ENCODE assay signal across 1 cellular context in genomic region chr16:88448461-88449266, GRCh38.
TF ChIP-seq lines count a peak whose summit lies in the region.

No MANE protein-coding gene starts in this region.

TF ChIP-seq in H1, 55 proteins besides CTCF, POLR2A, EP300 and RAD21 (continued from another document):
- no peak for TF ChIP-seq RBBP5 (IDR thresholded peaks at IDR 0.05; ENCODE audit: borderline replicate concordance, low read depth, low read length)
- no peak for TF ChIP-seq FOSL1 (IDR thresholded peaks at IDR 0.05; ENCODE audit: insufficient read depth, low read depth, low read length)
- TF ChIP-seq TAF1 (IDR thresholded peaks at IDR 0.05; ENCODE audit: low read depth, low read length), result no peak
- no peak for TF ChIP-seq CBX8 (IDR thresholded peaks at IDR 0.05; ENCODE audit: borderline replicate concordance, low read depth, low read length)
